ENCODE assay signal across 1 cellular context in genomic region chr2:95346236-95346737, GRCh38.
TF ChIP-seq lines count a peak whose summit lies in the region.

No MANE protein-coding gene starts in this region.

TF ChIP-seq in H1, 55 proteins besides CTCF, POLR2A, EP300 and RAD21 (continued from another document):
- TF ChIP-seq NANOG (IDR thresholded peaks at IDR 0.05; ENCODE audit: insufficient read depth, low read depth, low read length, poor library complexity, severe bottlenecking) (no peak), SRF (IDR thresholded peaks at IDR 0.05; ENCODE audit: low read depth, low read length) (no peak), SIRT6 (IDR thresholded peaks at IDR 0.05; ENCODE audit: low read length) (no peak), ASH2L (IDR thresholded peaks at IDR 0.05; ENCODE audit: low read length) (no peak), SAP30 (IDR thresholded peaks at IDR 0.05; ENCODE audit: insufficient read depth, insufficient replicate concordance, low read length) (no peak), HDAC2 (IDR thresholded peaks at IDR 0.05; ENCODE audit: borderline replicate concordance in 1 of 2, low read depth in 2 of 2, low read length in 2 of 2) (no peak), EGR1 (IDR thresholded peaks at IDR 0.05; ENCODE audit: borderline replicate concordance, low read depth, low read length) (no peak)
